ENCODE assay signal across 24 cellular contexts in genomic region chr1:170993717-170994116, GRCh38. TPM values are rescaled to one million over a fixed set of nuclear protein-coding genes. Genes with fewer than 3 reads are reported as not detected.
DNase-seq lines count a peak whose midpoint lies in the region; ATAC-seq, FAIRE-seq and TF ChIP-seq lines count a peak whose summit lies in the region.
"Had no signal": no experiment of that assay in that cellular context is flagged by ENCODE, and none has a peak within 500 bp of the region (broad histone marks: within the 10 kb centered on the region; RNA-seq: fewer than 3 reads in every experiment).

No MANE protein-coding gene starts in this region.

- H2AK5ac ChIP-seq in IMR-90 (ENCODE audit: low read depth, low read length): no peak overlapping the region

- H2AK9ac ChIP-seq in IMR-90 (replicated peaks; ENCODE audit: low read depth, low read length, poor library complexity): no peak overlapping the region

- TF ChIP-seq EP300 in HepG2 (IDR thresholded peaks at IDR 0.05; ENCODE audit: low read depth in 2 of 2, low read length in 2 of 2): no peak
- no peak for TF ChIP-seq EP300 in HepG2 (CRISPR knock-in tag; IDR thresholded peaks at IDR 0.05; ENCODE audit: borderline replicate concordance)
- TF ChIP-seq EP300 in K562 (IDR thresholded peaks at IDR 0.05; ENCODE audit: low read length): no peak

- in situ Hi-C loops in HepG2 (cut with HindIII; ENCODE audit: extremely low pct_ligation_motif_present, low pct_unique_long_range_greater_than_20kb): no loop called here
- in situ Hi-C loops in IMR-90 (cut with MboI; ENCODE audit: low sequenced_read_pairs): no loop called here
- in situ Hi-C loops in K562 (cut with MboI): no loop called here

- no peak overlapping the region for H2BK15ac ChIP-seq in IMR-90 (ENCODE audit: low read depth, low read length)

- TF ChIP-seq POLR2A in HepG2 (IDR thresholded peaks at IDR 0.05; ENCODE audit: insufficient read depth in 1 of 2, low read depth in 2 of 2, low read length in 2 of 2) (no peak), right lobe of liver (IDR thresholded peaks at IDR 0.05) (no peak), IMR-90 (IDR thresholded peaks at IDR 0.05; ENCODE audit: low read depth, low read length) (no peak), K562 (conservative IDR thresholded peaks at IDR 0.05) (no peak)

- no peak for ATAC-seq in HepG2
- no peak for ATAC-seq in right lobe of liver
- ATAC-seq in IMR-90 (ENCODE audit: low read depth): no peak
- ATAC-seq in K562: no peak
- ATAC-seq: CD8-positive, alpha-beta T cell had no signal

- WGBS in HepG2 (ENCODE audit: low lambda C conversion rate): 90% methylated on average over 1 of the region's 1 CpG
- 93% methylated on average over 1 of the region's 1 CpG for WGBS in right lobe of liver (ENCODE audit: insufficient coverage, low coverage, low lambda C conversion rate, missing lambda C conversion rate)
- no CpG with 5 or more reads among the region's 1 CpG for WGBS in IMR-90 (ENCODE audit: extremely low coverage in 2 of 2, insufficient read length in 1 of 2), 2 experiments
- 0% methylated on average over 1 of the region's 1 CpG for WGBS in K562 (ENCODE audit: insufficient coverage, low coverage, missing lambda C conversion rate)

- H3K9ac ChIP-seq in HepG2 (ENCODE audit: insufficient read depth, low read depth, low read length): no peak overlapping the region
- H3K9ac ChIP-seq in IMR-90 (ENCODE audit: low read depth, low read length): no peak overlapping the region
- H3K9ac ChIP-seq in K562 (ENCODE audit: insufficient read depth in 1 of 2, low read depth in 2 of 2, low read length in 2 of 2): no peak overlapping the region
- H3K9ac ChIP-seq: BLaER1 had no signal

- H2BK20ac ChIP-seq in IMR-90 (ENCODE audit: low read depth, low read length): no peak overlapping the region

- H3K27ac ChIP-seq in HepG2 (ENCODE audit: extremely low read length, insufficient read depth, low read length): no peak overlapping the region
- no peak overlapping the region for H3K27ac ChIP-seq in right lobe of liver
- H3K27ac ChIP-seq in IMR-90 (ENCODE audit: insufficient read depth, low read length): no peak overlapping the region
- H3K27ac ChIP-seq in K562 (ENCODE audit: extremely low read depth, low read depth, low read length): no peak overlapping the region
- H3K27ac ChIP-seq: 22Rv1, BLaER1 had no signal

- H3K36me3 ChIP-seq in HepG2 (replicated peaks in 1 of 2; ENCODE audit: control insufficient read depth in 1 of 2, insufficient read depth in 2 of 2, low read length in 2 of 2) (no peaks in the 10 kb centered on the region), right lobe of liver (no peaks in the 10 kb centered on the region), IMR-90 (ENCODE audit: control insufficient read depth, insufficient read depth, low read length) (no peaks in the 10 kb centered on the region), K562 (ENCODE audit: control insufficient read depth, insufficient read depth, low read length) (no peaks in the 10 kb centered on the region)
- H3K36me3 ChIP-seq: BE2C, BLaER1 had no signal

- no peak overlapping the region for H3K4me2 ChIP-seq in HepG2 (ENCODE audit: low read depth, low read length)
- H3K4me2 ChIP-seq in IMR-90 (ENCODE audit: low read depth, low read length): no peak overlapping the region
- H3K4me2 ChIP-seq in K562 (ENCODE audit: insufficient read depth, low read length): no peak overlapping the region
- H3K4me2 ChIP-seq: BLaER1 had no signal

- CTCF ChIA-PET in HepG2 (lab: Yijun Ruan, JAX; ENCODE audit: low intra/inter-chr PET ratio, low total read pairs): no interaction called here
- CTCF ChIA-PET in IMR-90 (lab: Yijun Ruan, JAX): no interaction called here
- CTCF ChIA-PET in K562 (lab: Yijun Ruan, JAX; ENCODE audit: low intra/inter-chr PET ratio): no interaction called here

- H3K27me3 ChIP-seq in HepG2 (ENCODE audit: control insufficient read depth in 1 of 2, insufficient read depth in 2 of 2, low read length in 2 of 2) (no peaks in the 10 kb centered on the region), right lobe of liver (no peaks in the 10 kb centered on the region), IMR-90 (ENCODE audit: control insufficient read depth, insufficient read depth, low read length) (no peaks in the 10 kb centered on the region), K562 (ENCODE audit: control insufficient read depth in 2 of 2, insufficient read depth in 2 of 2, low read length in 2 of 2) (no peaks in the 10 kb centered on the region)
- H3K27me3 ChIP-seq: BE2C, BLaER1 had no signal

- H3K4me1 ChIP-seq in HepG2 (ENCODE audit: insufficient read depth, low read length) (no peaks in the 10 kb centered on the region), right lobe of liver (no peaks in the 10 kb centered on the region), IMR-90 (ENCODE audit: control insufficient read depth, insufficient read depth, low read length) (no peaks in the 10 kb centered on the region), K562 (replicated peaks in 1 of 2; ENCODE audit: control insufficient read depth in 2 of 2, insufficient read depth in 2 of 2, low read length in 2 of 2) (no peaks in the 10 kb centered on the region)
- H3K4me1 ChIP-seq: BE2C, BLaER1, Caco-2 had no signal

- H3K4ac ChIP-seq in IMR-90 (ENCODE audit: low read depth, low read length): no peak overlapping the region

- H4K20me1 ChIP-seq in HepG2 (ENCODE audit: insufficient read depth, low read length) (no peaks in the 10 kb centered on the region), IMR-90 (ENCODE audit: insufficient read depth, low read length) (no peaks in the 10 kb centered on the region), K562 (replicated peaks; ENCODE audit: control insufficient read depth, insufficient read depth, low read length) (no peaks in the 10 kb centered on the region)
- H4K20me1 ChIP-seq: BLaER1 had no signal

- H3K14ac ChIP-seq in IMR-90 (replicated peaks; ENCODE audit: low read depth, low read length): no peak overlapping the region

- no peak for DNase-seq in HepG2 (ENCODE audit: low spot score)
- no peak for DNase-seq in right lobe of liver
- DNase-seq in IMR-90: no peak
- no peak for DNase-seq in K562 (ENCODE audit: extremely low read depth in 1 of 4, low spot score in 3 of 4)
- no peak for DNase-seq in NK-92 (lab: John Stamatoyannopoulos, UW; ENCODE audit: unreplicated experiment)
- no peak for DNase-seq in DMS 273 treated with DMSO at 0.1 percent for 48 hours (lab: John Stamatoyannopoulos, UW)
- DNase-seq: ACHN; BE2C; C1 segment of cervical spinal cord; Caco-2; Calu3; CD4-positive, CD25-positive, alpha-beta regulatory T cell; CD8-positive, alpha-beta T cell; DMS79 treated with DMSO at 0.1 percent for 48 hours; GF-D8 had no signal

- H4K5ac ChIP-seq in IMR-90 (ENCODE audit: low read depth, low read length): no peak overlapping the region

- H3K79me2 ChIP-seq in HepG2 (ENCODE audit: insufficient read depth, low read length) (no peaks in the 10 kb centered on the region), K562 (ENCODE audit: control insufficient read depth, insufficient read depth, low read length) (no peaks in the 10 kb centered on the region)

- dilution Hi-C loops in IMR-90 (cut with HindIII; ENCODE audit: low sequenced_read_pairs, unreplicated experiment): no loop called here

- BruUV-seq in HepG2 (replicated peaks; lab: Mats Ljungman, UMichigan) (no TSS peak), IMR-90 (replicated peaks; lab: Mats Ljungman, UMichigan) (no TSS peak), K562 (replicated peaks; lab: Mats Ljungman, UMichigan) (no TSS peak)

- H3K9me1 ChIP-seq in IMR-90 (ENCODE audit: insufficient read depth, low read length) (no peaks in the 10 kb centered on the region), K562 (ENCODE audit: control insufficient read depth, insufficient read depth, low read length) (no peaks in the 10 kb centered on the region)

- no peak overlapping the region for H2BK5ac ChIP-seq in IMR-90 (ENCODE audit: low read depth, low read length, poor library complexity, severe bottlenecking)

- H3K9me3 ChIP-seq in HepG2 (ENCODE audit: low read length): no peaks in the 10 kb centered on the region
- no peaks in the 10 kb centered on the region for H3K9me3 ChIP-seq in right lobe of liver
- H3K9me3 ChIP-seq in IMR-90 (ENCODE audit: control insufficient read depth, insufficient read depth, low read length): no peaks in the 10 kb centered on the region
- no peaks in the 10 kb centered on the region; the same call in 1 of the 2 replicates for H3K9me3 ChIP-seq in K562 (replicated peaks; ENCODE audit: control insufficient read depth, insufficient read depth, low read depth, low read length)
- H3K9me3 ChIP-seq: BE2C, BLaER1, Caco-2 had no signal

- H4K91ac ChIP-seq in IMR-90 (ENCODE audit: insufficient read depth, low read depth, low read length): no peak overlapping the region

- no peak overlapping the region for H3K18ac ChIP-seq in IMR-90 (ENCODE audit: low read depth, low read length)

- no peak overlapping the region for H3K4me3 ChIP-seq in HepG2 (replicated peaks in 1 of 3; ENCODE audit: insufficient read depth in 1 of 3, low read depth in 2 of 3, low read length in 3 of 3)
- H3K4me3 ChIP-seq in right lobe of liver: no peak overlapping the region
- no peak overlapping the region for H3K4me3 ChIP-seq in IMR-90 (ENCODE audit: insufficient read depth, low read depth, low read length)
- H3K4me3 ChIP-seq in K562: no peak overlapping the region
- H3K4me3 ChIP-seq: BLaER1 had no signal

- no peak overlapping the region for H4K8ac ChIP-seq in IMR-90 (ENCODE audit: low read depth in 2 of 2, low read length in 2 of 2)

- intact Hi-C loops in HepG2 (cut with micrococcal nuclease; ENCODE audit: unreplicated experiment) (no loop called here), right lobe of liver (cut with DNase I) (no loop called here), IMR-90 (cut with micrococcal nuclease) (no loop called here), K562 (cut with micrococcal nuclease) (no loop called here)

- H3K56ac ChIP-seq in IMR-90 (ENCODE audit: extremely low read depth, insufficient read depth, low read length): no peak overlapping the region

- TF ChIP-seq CTCF in HepG2 (CRISPR knock-in tag; IDR thresholded peaks at IDR 0.05): no peak
- TF ChIP-seq CTCF in right lobe of liver (IDR thresholded peaks at IDR 0.05): no peak
- TF ChIP-seq CTCF in IMR-90 (conservative IDR thresholded peaks at IDR 0.05; ENCODE audit: low read depth, low read length): no peak
- TF ChIP-seq CTCF in K562 (IDR thresholded peaks at IDR 0.05 in 2 of 3, conservative IDR thresholded peaks at IDR 0.05 in 1 of 3; ENCODE audit: insufficient read depth in 2 of 3, low read depth in 1 of 3, low read length in 3 of 3): no peak

- H3K79me1 ChIP-seq in IMR-90 (ENCODE audit: low read depth in 1 of 2, low read length in 2 of 2): no peaks in the 10 kb centered on the region

- no peak overlapping the region for H2BK120ac ChIP-seq in IMR-90 (ENCODE audit: low read depth, low read length)

- POLR2A ChIA-PET in HepG2 (lab: Yijun Ruan, JAX) (no interaction called here), IMR-90 (lab: Charles Lee; ENCODE audit: unreplicated experiment) (no interaction called here), K562 (lab: Yijun Ruan, JAX) (no interaction called here)

- FAIRE-seq in HepG2 (lab: Jason Lieb, UNC) (no peak), K562 (lab: Jason Lieb, UNC) (no peak)
- FAIRE-seq: G401.6, GM12891, GM19239 had no signal

- no peak overlapping the region for H3K23ac ChIP-seq in IMR-90 (ENCODE audit: low read depth, low read length)

- no peak for TF ChIP-seq RAD21 in HepG2 (CRISPR knock-in tag; IDR thresholded peaks at IDR 0.05)
- no peak for TF ChIP-seq RAD21 in IMR-90 (IDR thresholded peaks at IDR 0.05; ENCODE audit: low read length)
- TF ChIP-seq RAD21 in K562 (CRISPR knock-in tag; conservative IDR thresholded peaks at IDR 0.05 in 1 of 2, IDR thresholded peaks at IDR 0.05 in 1 of 2): no peak

- no peak overlapping the region for H2AFZ ChIP-seq in HepG2 (ENCODE audit: low read length)
- no peak overlapping the region for H2AFZ ChIP-seq in IMR-90 (replicated peaks; ENCODE audit: low read length, poor library complexity)
- H2AFZ ChIP-seq in K562 (ENCODE audit: low read depth, low read length): no peak overlapping the region

RNA-seq across cellular contexts. Expression of gene MROH9, which starts 58.4 kb away (rescaled TPM):
- total RNA-seq in HepG2 (2016; rRNA removed; fragmentation: Illumina TruSeq; extraction: Trizol): not detected in 2 replicates
- not detected in 2 replicates for total RNA-seq in HepG2 (2016; cell fraction: cytosol; rRNA removed; fragmentation: Illumina TruSeq; extraction: Trizol; ENCODE audit: low read depth)
- total RNA-seq in HepG2 (2016; cell fraction: insoluble cytoplasmic fraction; rRNA removed; fragmentation: Illumina TruSeq; extraction: Trizol): not detected in 2 replicates
- not detected in 2 replicates for total RNA-seq in HepG2 (2016; cell fraction: membrane; rRNA removed; fragmentation: Illumina TruSeq; extraction: Trizol)
- total RNA-seq in HepG2 (2016; cell fraction: nucleus; rRNA removed; fragmentation: Illumina TruSeq; extraction: Trizol): not detected in 2 replicates
- not detected in 2 replicates for polyA plus RNA-seq in HepG2 (2011; rRNA removed)
- not detected in 2 replicates for polyA plus RNA-seq in HepG2 (2011; cell fraction: cytosol; rRNA removed)
- polyA plus RNA-seq in HepG2 (2011; cell fraction: nucleus; rRNA removed): not detected in 2 replicates
- polyA plus RNA-seq in HepG2 (2012): not detected in 2 replicates
- not detected in 2 replicates for polyA plus RNA-seq in HepG2 (2016; cell fraction: cytosol; fragmentation: Illumina TruSeq; extraction: Trizol; ENCODE audit: low read depth)
- polyA plus RNA-seq in HepG2 (2016; cell fraction: insoluble cytoplasmic fraction; fragmentation: Illumina TruSeq; extraction: Trizol; ENCODE audit: low read depth): not detected in 2 replicates
- not detected in 2 replicates for polyA plus RNA-seq in HepG2 (2016; cell fraction: membrane; fragmentation: Illumina TruSeq; extraction: Trizol; ENCODE audit: low read depth)
- not detected in 2 replicates for polyA plus RNA-seq in HepG2 (2016; cell fraction: nucleus; fragmentation: Illumina TruSeq; extraction: Trizol; ENCODE audit: insufficient read depth, low read depth)
- polyA minus RNA-seq in HepG2 (2011; rRNA and poly(A)+ RNA removed; ENCODE audit: low replicate concordance): not detected in 2 replicates
- not detected in 2 replicates for polyA minus RNA-seq in HepG2 (2011; cell fraction: cytosol; rRNA and poly(A)+ RNA removed)
- not detected in 2 replicates for polyA minus RNA-seq in HepG2 (2011; cell fraction: nucleus; rRNA and poly(A)+ RNA removed)
- total RNA-seq in right lobe of liver: not detected
- not detected in 2 replicates for total RNA-seq in IMR-90 (2012; rRNA removed)
- polyA plus RNA-seq in IMR-90 (2012; rRNA removed): not detected in 2 replicates
- polyA plus RNA-seq in IMR-90 (2012; cell fraction: cytosol; rRNA removed): not detected in 2 replicates
- not detected in 2 replicates for polyA plus RNA-seq in IMR-90 (2012; cell fraction: nucleus; rRNA removed; ENCODE audit: low replicate concordance)
- total RNA-seq in K562 (2011; cell fraction: chromatin; rRNA removed; ENCODE audit: low replicate concordance): not detected in 2 replicates
- not detected in 2 replicates for total RNA-seq in K562 (2011; cell fraction: nucleolus; rRNA removed)
- total RNA-seq in K562 (2011; cell fraction: nucleoplasm; rRNA removed): not detected in 2 replicates
- total RNA-seq in K562 (2014; rRNA removed): not detected in 2 replicates
- not detected in 2 replicates for total RNA-seq in K562 (2014; rRNA removed; fragmentation: Illumina TruSeq; extraction: Trizol)
- total RNA-seq in K562 (2015; rRNA removed; fragmentation: Illumina TruSeq; extraction: Trizol): not detected in 2 replicates
- not detected in 2 replicates for total RNA-seq in K562 (2021)
- polyA plus RNA-seq in K562 (2011; rRNA removed): not detected in 2 replicates
- polyA plus RNA-seq in K562 (2011; cell fraction: cytosol; rRNA removed): not detected in 2 replicates
- not detected in 2 replicates for polyA plus RNA-seq in K562 (2011; cell fraction: nucleus; rRNA removed)
- not detected in 2 replicates for polyA plus RNA-seq in K562 (2012)
- polyA plus RNA-seq in K562 (2014; fragmentation: Illumina TruSeq; extraction: Trizol): not detected in 2 replicates
- not detected for polyA plus RNA-seq in K562 (2014; fragmentation: Nextera tagmentation; extraction: Ambion mirVana)
- not detected in 2 replicates for polyA plus RNA-seq in K562 (2014; rRNA removed)
- not detected in 2 replicates for polyA minus RNA-seq in K562 (2011; rRNA and poly(A)+ RNA removed)
- not detected in 2 replicates for polyA minus RNA-seq in K562 (2011; cell fraction: cytosol; rRNA and poly(A)+ RNA removed)
- polyA minus RNA-seq in K562 (2011; cell fraction: nucleus; rRNA and poly(A)+ RNA removed): not detected in 2 replicates
- total RNA-seq: A172; A673; Caco-2; Calu3; CD4-positive, CD25-positive, alpha-beta regulatory T cell; CD8-positive, alpha-beta T cell had no signal
- polyA plus RNA-seq: AG04450; CD14-positive monocyte; CD4-positive, CD25-positive, alpha-beta regulatory T cell had no signal

Comparison
In these comparisons a context has a peak if more than half of its experiments do, and no peak if none do; other contexts are left out.
1. Of the 241 proteins assayed by ChIP-seq in both HepG2 and K562: peak only in HepG2: MAFF and MAFK; only in K562: MAFG; in both: none; in neither: 238.